10 cellular contexts compared by ENCODE assay signal in the genomic region with DNA sequence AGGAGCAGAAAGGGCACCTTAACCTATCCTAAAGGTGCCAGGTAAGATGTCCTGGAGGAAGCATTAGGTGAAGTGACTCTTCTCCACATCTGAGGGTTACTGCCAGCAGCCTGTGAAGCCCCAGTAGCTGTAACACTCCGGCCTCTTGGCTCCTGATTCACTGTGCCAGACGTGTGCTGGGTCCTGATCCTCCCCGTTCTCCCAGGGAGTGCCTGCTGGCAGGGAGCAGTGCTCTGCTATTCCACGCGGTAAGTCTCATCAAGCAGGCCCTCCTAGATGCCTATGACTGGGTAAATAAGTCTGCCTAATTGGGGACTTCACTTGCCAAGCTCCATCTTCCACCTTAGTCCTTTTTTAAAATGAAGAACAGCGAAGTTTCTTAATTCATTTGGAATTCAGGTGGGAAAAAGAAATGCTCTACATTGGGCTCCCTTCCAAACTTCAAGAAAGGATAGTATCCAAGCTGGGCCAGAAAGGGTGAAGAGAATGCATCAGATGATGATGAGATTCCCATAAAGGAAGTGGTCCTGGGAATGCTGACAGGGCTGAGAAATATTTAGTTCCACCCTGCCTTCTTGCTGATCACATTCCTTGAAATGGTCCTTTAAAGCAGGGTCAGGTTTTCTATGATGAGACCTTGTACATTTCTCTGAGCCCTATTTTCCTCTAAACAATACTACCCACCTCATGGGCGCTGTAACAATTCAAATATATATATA.
DNase-seq lines count a peak whose midpoint lies in the region; ATAC-seq and TF ChIP-seq lines count a peak whose summit lies in the region.
"Had no signal": no experiment of that assay in that cellular context is flagged by ENCODE, and none has a peak within 500 bp of the region (broad histone marks: within the 10 kb centered on the region; RNA-seq: fewer than 3 reads in every experiment).

No MANE protein-coding gene starts in this region.

- no peaks in the 10 kb centered on the region for H3K27me3 ChIP-seq in duodenal mucosa (ENCODE audit: control insufficient read depth in 1 of 2, insufficient read depth in 2 of 2, low read length in 2 of 2)

- H3K27ac ChIP-seq in duodenal mucosa (ENCODE audit: low read depth, low read length): peak overlapping the region; percentile 33

- no peaks in the 10 kb centered on the region for H3K9me3 ChIP-seq in duodenal mucosa (ENCODE audit: control insufficient read depth in 1 of 2, low read length in 2 of 2)

- peak overlapping the region; percentile 94 to 97 (median 95) for H3K27ac Mint-ChIP-seq in nephron

- H3K4me3 Mint-ChIP-seq in nephron: no peak overlapping the region
- H3K4me3 Mint-ChIP-seq: activated B cell treated with CpG ODN at 0.5 μM for 24 hours had no signal

- DNase-seq in AG08395 (ENCODE audit: low spot score): peak; percentile 61
- DNase-seq in NCI-H69 (lab: John Stamatoyannopoulos, UW): peak; percentile 70
- DNase-seq in NCI-H2029 treated with DMSO at 0.1 percent for 48 hours (lab: John Stamatoyannopoulos, UW): no peak
- DNase-seq in GM13977 (ENCODE audit: low spot score): no peak
- no peak for DNase-seq in foreskin melanocyte
- DNase-seq: activated B cell treated with CpG ODN at 0.5 μM for 24 hours, NCI-H1436 had no signal

- peaks cover 55% of the 10 kb centered on the region for H3K4me1 Mint-ChIP-seq in nephron

- peaks cover 10 to 27% of the 10 kb centered on the region in 2 donors for H3K4me1 ChIP-seq in duodenal mucosa (ENCODE audit: control insufficient read depth in 1 of 2, insufficient read depth in 2 of 2, low read length in 2 of 2)

- no peaks in the 10 kb centered on the region for H3K27me3 Mint-ChIP-seq in nephron (ENCODE audit: low read depth)
- H3K27me3 Mint-ChIP-seq: activated B cell treated with CpG ODN at 0.5 μM for 24 hours had no signal

- H3K4me3 ChIP-seq in duodenal mucosa (ENCODE audit: low read depth in 1 of 2, low read length in 2 of 2): no peak overlapping the region

- no peaks in the 10 kb centered on the region for H3K36me3 Mint-ChIP-seq in nephron (ENCODE audit: low read depth)

- H3K36me3 ChIP-seq in duodenal mucosa (ENCODE audit: control insufficient read depth in 1 of 2, insufficient read depth in 2 of 2, low read length in 2 of 2): no peaks in the 10 kb centered on the region

- ATAC-seq in GM21737 (IDR thresholded peaks at IDR 0.05; ENCODE audit: unreplicated experiment): no peak

- TF ChIP-seq CTCF in nephron (IDR thresholded peaks at IDR 0.05; ENCODE audit: unreplicated experiment in 3 of 3) (no peak), GM13977 (IDR thresholded peaks at IDR 0.05; ENCODE audit: extremely low read depth, insufficient read depth, missing control alignments) (no peak)

- no peaks in the 10 kb centered on the region for H3K9me3 Mint-ChIP-seq in nephron
- H3K9me3 Mint-ChIP-seq: activated B cell treated with CpG ODN at 0.5 μM for 24 hours had no signal

- H3K9ac ChIP-seq in duodenal mucosa (ENCODE audit: low read depth in 1 of 2, low read length in 2 of 2): no peak overlapping the region

- in situ Hi-C loops in GM13977 (cut with MboI; ENCODE audit: low pct_unique_long_range_greater_than_20kb, low sequenced_read_pairs, unreplicated experiment): no loop called here

Comparison
In these comparisons a context has a peak if more than half of its experiments do, and no peak if none do; other contexts are left out.
1. DNase-seq: peak in AG08395 (single experiment) and NCI-H69 (single experiment); none in NCI-H2029 treated with DMSO at 0.1 percent for 48 hours (single experiment), GM13977 (single experiment) and foreskin melanocyte (single experiment).